ENCODE assay signal across 8 cellular contexts in the genomic region with DNA sequence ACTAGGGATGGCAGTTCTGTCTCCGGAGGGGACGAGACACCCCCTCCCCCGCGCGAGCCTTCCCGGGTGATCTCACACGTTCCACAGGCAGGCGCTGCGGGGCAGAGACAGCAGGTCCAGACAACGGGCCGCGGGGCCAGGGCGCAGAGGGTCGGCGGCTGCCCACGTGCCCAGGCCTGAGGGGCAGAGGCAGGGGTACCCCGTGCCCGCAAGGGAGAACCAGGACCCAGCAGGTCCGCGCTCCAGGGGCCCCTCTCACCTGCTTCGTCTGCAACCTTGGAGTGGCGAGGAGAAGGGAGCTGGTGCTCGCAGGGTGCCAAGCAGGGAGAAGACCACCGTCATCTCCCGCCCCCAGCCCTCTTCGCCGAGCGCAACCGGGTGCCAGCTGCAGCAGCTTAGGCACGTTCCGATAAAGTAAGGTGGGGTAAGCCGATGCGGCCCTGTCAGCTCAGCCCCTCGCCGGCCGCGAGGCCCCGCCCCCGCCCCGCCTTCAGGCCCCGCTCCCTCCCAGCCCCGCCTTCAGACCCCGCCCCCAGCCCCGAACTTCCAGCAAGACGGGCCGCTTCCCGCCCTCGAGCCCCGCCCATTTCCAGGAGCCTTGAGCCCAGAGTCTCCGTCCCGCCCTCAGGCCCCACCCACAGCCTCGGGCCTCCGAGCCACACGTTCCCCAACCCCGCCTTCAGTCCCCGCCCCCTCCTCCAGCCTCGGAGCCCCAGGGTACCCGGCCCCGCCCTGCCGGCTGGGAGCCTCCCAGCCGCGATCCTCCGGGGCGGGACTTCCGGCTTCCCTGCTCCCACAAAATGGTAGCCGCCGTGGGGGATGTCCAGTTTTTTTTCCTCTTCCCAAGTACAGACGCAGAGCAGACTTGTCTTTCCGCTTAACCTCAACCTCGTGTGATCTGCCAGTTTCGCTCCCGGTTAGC. TPM values are rescaled to one million over a fixed set of nuclear protein-coding genes. Genes with fewer than 3 reads are reported as not detected.
DNase-seq lines count a peak whose midpoint lies in the region; ATAC-seq, FAIRE-seq and TF ChIP-seq lines count a peak whose summit lies in the region.

A gene with protein sequence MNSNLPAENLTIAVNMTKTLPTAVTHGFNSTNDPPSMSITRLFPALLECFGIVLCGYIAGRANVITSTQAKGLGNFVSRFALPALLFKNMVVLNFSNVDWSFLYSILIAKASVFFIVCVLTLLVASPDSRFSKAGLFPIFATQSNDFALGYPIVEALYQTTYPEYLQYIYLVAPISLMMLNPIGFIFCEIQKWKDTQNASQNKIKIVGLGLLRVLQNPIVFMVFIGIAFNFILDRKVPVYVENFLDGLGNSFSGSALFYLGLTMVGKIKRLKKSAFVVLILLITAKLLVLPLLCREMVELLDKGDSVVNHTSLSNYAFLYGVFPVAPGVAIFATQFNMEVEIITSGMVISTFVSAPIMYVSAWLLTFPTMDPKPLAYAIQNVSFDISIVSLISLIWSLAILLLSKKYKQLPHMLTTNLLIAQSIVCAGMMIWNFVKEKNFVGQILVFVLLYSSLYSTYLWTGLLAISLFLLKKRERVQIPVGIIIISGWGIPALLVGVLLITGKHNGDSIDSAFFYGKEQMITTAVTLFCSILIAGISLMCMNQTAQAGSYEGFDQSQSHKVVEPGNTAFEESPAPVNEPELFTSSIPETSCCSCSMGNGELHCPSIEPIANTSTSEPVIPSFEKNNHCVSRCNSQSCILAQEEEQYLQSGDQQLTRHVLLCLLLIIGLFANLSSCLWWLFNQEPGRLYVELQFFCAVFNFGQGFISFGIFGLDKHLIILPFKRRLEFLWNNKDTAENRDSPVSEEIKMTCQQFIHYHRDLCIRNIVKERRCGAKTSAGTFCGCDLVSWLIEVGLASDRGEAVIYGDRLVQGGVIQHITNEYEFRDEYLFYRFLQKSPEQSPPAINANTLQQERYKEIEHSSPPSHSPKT (minus strand): TSS at position 416 of the 922 bp plus-strand sequence. CDS start 5,073 bp downstream, outside the sequence.

- POLR2A ChIA-PET in AG04449 (lab: Yijun Ruan, JAX): interaction anchor here (0.9 kb wide), 1 partner anchor 31 kb away, joined by 3 read pairs; no protein-coding TSS in a partner anchor

- H3K79me2 ChIP-seq in mammary epithelial cell (ENCODE audit: insufficient read depth, low read length): no peaks in the 10 kb centered on the region

- ATAC-seq in GM18870 (IDR thresholded peaks at IDR 0.05; ENCODE audit: unreplicated experiment): peak; percentile 36
- peak; percentile 84 for ATAC-seq in HG03108 (IDR thresholded peaks at IDR 0.05; ENCODE audit: unreplicated experiment)

- H3K4me3 ChIP-seq in AG04449 (ENCODE audit: low read depth, low read length) (peak within 1 kb of the TSS; percentile 95), mammary epithelial cell (replicated peaks in 1 of 3; ENCODE audit: insufficient read depth in 1 of 3, low read depth in 2 of 3, low read length in 3 of 3) (peak within 1 kb of the TSS; percentile 97 to 99 (median 97)), small intestine (ENCODE audit: low read depth in 1 of 2, low read length in 2 of 2) (peak within 1 kb of the TSS; percentile 59 to 96)

- H3K9me3 ChIP-seq in mammary epithelial cell (replicated peaks; ENCODE audit: insufficient read depth, low read length) (no peaks in the 10 kb centered on the region), small intestine (ENCODE audit: control insufficient read depth, low read depth) (no peaks in the 10 kb centered on the region)

- H3K4me1 ChIP-seq in mammary epithelial cell (ENCODE audit: insufficient read depth, low read length) (no peaks in the 10 kb centered on the region), small intestine (ENCODE audit: control insufficient read depth in 2 of 2, insufficient read depth in 1 of 2, low read depth in 1 of 2, low read length in 1 of 2) (no peaks in the 10 kb centered on the region)

- WGBS in mammary epithelial cell (ENCODE audit: low coverage, missing lambda C conversion rate): 1% methylated on average over 23 of the region's 72 CpGs
- WGBS in small intestine, 3 donors: 0 to 1% (median 1%) methylated on average over 54 to 72 of the region's 72 CpGs

- DNase-seq in AG04449 (ENCODE audit: low read depth, low spot score) (peak; percentile 86), NCI-H2196 treated with DMSO at 0.1 percent for 48 hours (lab: John Stamatoyannopoulos, UW; ENCODE audit: unreplicated experiment) (peak; percentile 95), mammary epithelial cell (peak; percentile 94), iPS-NIHi11 (ENCODE audit: low spot score) (peak; percentile 98), small intestine (peak; percentile 99)

- H3K27ac ChIP-seq in VCaP (peak within 1 kb of the TSS; percentile 71), mammary epithelial cell (ENCODE audit: insufficient read depth, low read depth, low read length) (peak within 1 kb of the TSS; percentile 77), small intestine (ENCODE audit: low read depth in 1 of 2, low read length in 1 of 2) (peak within 1 kb of the TSS; percentile 87 to 95)

- CTCF ChIA-PET in AG04449 (lab: Yijun Ruan, JAX) (interaction anchor here (1.0 to 5.7 kb wide), 4 partner anchors 13 to 61 kb away, joined by 5 to 58 read pairs (median 8); no protein-coding TSS in a partner anchor), mammary epithelial cell (lab: Charles Lee; ENCODE audit: low non-redundant PET) (interaction anchor here (0.6 kb wide), 1 partner anchor 164 kb away, joined by 3 read pairs; no protein-coding TSS in a partner anchor)

- TF ChIP-seq CTCF in AG04449 (IDR thresholded peaks at IDR 0.05; ENCODE audit: insufficient read depth, low read length, missing control alignments): peak; percentile 37
- TF ChIP-seq CTCF in VCaP (conservative IDR thresholded peaks at IDR 0.05): peak; percentile 20; the same call in 1 of the 2 replicates
- no peak for TF ChIP-seq CTCF in mammary epithelial cell (conservative IDR thresholded peaks at IDR 0.05 in 1 of 2, IDR thresholded peaks at IDR 0.05 in 1 of 2; ENCODE audit: extremely low read depth in 1 of 2, insufficient read depth in 1 of 2, low read depth in 1 of 2, low read length in 2 of 2)

- peak within 1 kb of the TSS; percentile 57 for H3K9ac ChIP-seq in mammary epithelial cell (ENCODE audit: insufficient read depth, low read length)

- no peak for FAIRE-seq in small intestine (lab: Jason Lieb, UNC)

- H4K20me1 ChIP-seq in mammary epithelial cell (ENCODE audit: insufficient read depth, low read length): no peaks in the 10 kb centered on the region

- intact Hi-C loops in mammary epithelial cell (cut with micrococcal nuclease): no loop called here

- H3K27me3 ChIP-seq in mammary epithelial cell (ENCODE audit: insufficient read depth, low read length): no peaks in the 10 kb centered on the region
- H3K27me3 ChIP-seq in small intestine (ENCODE audit: control insufficient read depth in 2 of 2, insufficient read depth in 2 of 2, low read length in 2 of 2): no peaks in the 10 kb centered on the region

- H3K36me3 ChIP-seq in mammary epithelial cell (ENCODE audit: insufficient read depth, low read length) (no peaks in the 10 kb centered on the region), small intestine (ENCODE audit: control insufficient read depth in 2 of 2, insufficient read depth in 2 of 2, low read length in 2 of 2) (no peaks in the 10 kb centered on the region)

- in situ Hi-C loops in mammary epithelial cell (cut with MboI; ENCODE audit: low sequenced_read_pairs in 2 of 2): no loop called here

- no TSS peak for BruUV-seq in mammary epithelial cell (replicated peaks; lab: Mats Ljungman, UMichigan)

- peak within 1 kb of the TSS; percentile 100 for H2AFZ ChIP-seq in mammary epithelial cell (ENCODE audit: low read depth, low read length)

- dilution Hi-C loops in mammary epithelial cell (cut with HindIII; ENCODE audit: low sequenced_read_pairs): no loop called here

- H3K4me2 ChIP-seq in mammary epithelial cell (ENCODE audit: insufficient read depth, low read depth, low read length): peak within 1 kb of the TSS; percentile 99

RNA-seq across cellular contexts. Expression of the gene that starts here (rescaled TPM):
- 10 to 100 TPM in 1 of 2 donors, 1 to 10 TPM in 1; 2.0 to 13.8 TPM for total RNA-seq in mammary epithelial cell
- 2.2 TPM for polyA plus RNA-seq in mammary epithelial cell
- polyA minus RNA-seq in mammary epithelial cell: 0.31 TPM
- polyA plus RNA-seq in small intestine: 1 to 10 TPM in 1 of 3 donors, under 1 TPM in 2; 0.22 to 1.9 (median 0.54) TPM

Comparison
In these comparisons a context has a peak if more than half of its experiments do, and no peak if none do; other contexts are left out.
1. Peak in every context shown above with its lines: DNase-seq, ATAC-seq, H3K4me3 ChIP-seq and H3K27ac ChIP-seq.
2. CTCF ChIP-seq: peak in AG04449 (single experiment) and VCaP (single experiment); none in mammary epithelial cell (0 of 2).